ENCODE assay signal across 20 cellular contexts in genomic region chr22:49554741-49555140, GRCh38.
"Had no signal": no experiment of that assay in that cellular context is flagged by ENCODE, and none has a peak within 500 bp of the region (broad histone marks: within the 10 kb centered on the region; RNA-seq: fewer than 3 reads in every experiment).

No MANE protein-coding gene starts in this region.

- H3K27ac ChIP-seq: breast epithelium, SK-N-MC had no signal

- H3K36me3 Mint-ChIP-seq: mesothelial cell of epicardium had no signal

- H3K4me1 Mint-ChIP-seq: activated CD4-positive, alpha-beta T cell treated with anti-CD3 and anti-CD28 coated beads, Interleukin-2, amount 10 ng/mL, durations not matched to agents 24 days and 14 days; activated naive CD4-positive, alpha-beta T cell treated with anti-CD3 and anti-CD28 coated beads, Interleukin-2, amount 10 ng/mL, durations not matched to agents 7 days and 5 days; mesothelial cell of epicardium; nephron progenitor cell had no signal

- H3K9me3 Mint-ChIP-seq: activated CD4-positive, alpha-beta T cell treated with anti-CD3 and anti-CD28 coated beads, Interleukin-2, amount 10 ng/mL, durations not matched to agents 24 days and 14 days had no signal

- FAIRE-seq: astrocyte, urothelium cell line had no signal

- DNase-seq: activated CD4-positive, alpha-beta T cell treated with anti-CD3 and anti-CD28 coated beads, Interleukin-2, amount 10 ng/mL, durations not matched to agents 24 days and 14 days; activated CD4-positive, CD25-positive, alpha-beta regulatory T cell; activated CD8-positive, alpha-beta T cell treated with anti-CD3 and anti-CD28 coated beads for 36 hours; activated naive CD4-positive, alpha-beta T cell treated with anti-CD3 and anti-CD28 coated beads, Interleukin-2, amount 10 ng/mL, durations not matched to agents 7 days and 5 days; activated T-cell treated with anti-CD3 and anti-CD28 coated beads, Interleukin-2, amount 50 U/mL, for 24 hours; effector memory CD8-positive, alpha-beta T cell; immature natural killer cell; left cardiac atrium; nephron progenitor cell; nucleus accumbens; stimulated activated CD4-positive, alpha-beta T cell treated with anti-CD3 and anti-CD28 coated beads, Interleukin-2, amount 100 ng/mL, for 24 hours had no signal

- H3K27me3 Mint-ChIP-seq: activated CD4-positive, alpha-beta T cell treated with anti-CD3 and anti-CD28 coated beads, Interleukin-2, amount 10 ng/mL, durations not matched to agents 24 days and 14 days; activated CD8-positive, alpha-beta T cell treated with anti-CD3 and anti-CD28 coated beads for 36 hours; activated naive CD4-positive, alpha-beta T cell treated with anti-CD3 and anti-CD28 coated beads, Interleukin-2, amount 10 ng/mL, durations not matched to agents 7 days and 5 days; activated T-cell treated with anti-CD3 and anti-CD28 coated beads, Interleukin-2, amount 50 U/mL, for 24 hours; effector memory CD8-positive, alpha-beta T cell; stimulated activated naive CD8-positive, alpha-beta T cell treated with anti-CD3 and anti-CD28 coated beads, Interleukin-15, Interleukin-2, amounts not matched to agents 100 ng/mL and 50 ng/mL, for 24 hours had no signal

- H3K27ac Mint-ChIP-seq: activated CD4-positive, alpha-beta T cell treated with anti-CD3 and anti-CD28 coated beads, Interleukin-2, amount 10 ng/mL, durations not matched to agents 24 days and 14 days; activated CD8-positive, alpha-beta T cell treated with anti-CD3 and anti-CD28 coated beads for 36 hours; activated naive CD4-positive, alpha-beta T cell treated with anti-CD3 and anti-CD28 coated beads, Interleukin-2, amount 10 ng/mL, durations not matched to agents 7 days and 5 days; activated T-cell treated with anti-CD3 and anti-CD28 coated beads, Interleukin-2, amount 50 U/mL, for 24 hours; activated T-helper 2 cell treated with anti-CD3 and anti-CD28 coated beads, Interferon-gamma antibody, Interleukin-2, Interleukin-4, amounts not matched to agents 10 μg/mL and 5 μg/mL and 100 μg/mL, durations not matched to agents 14 hours and 24 hours and 36 hours; effector memory CD8-positive, alpha-beta T cell; mesothelial cell of epicardium; nephron progenitor cell; stimulated activated naive CD8-positive, alpha-beta T cell treated with anti-CD3 and anti-CD28 coated beads, Interleukin-15, Interleukin-2, amounts not matched to agents 100 ng/mL and 50 ng/mL, for 24 hours; T-helper 2 cell treated with Interferon-gamma antibody and Interleukin-4, amounts not matched to agents 5 μg/mL and 100 μg/mL, for 36 hours had no signal

- ATAC-seq: activated CD8-positive, alpha-beta T cell treated with anti-CD3 and anti-CD28 coated beads for 36 hours; effector memory CD8-positive, alpha-beta T cell; left cardiac atrium had no signal

- H3K4me3 Mint-ChIP-seq: activated CD4-positive, alpha-beta T cell treated with anti-CD3 and anti-CD28 coated beads, Interleukin-2, amount 10 ng/mL, durations not matched to agents 24 days and 14 days; activated CD8-positive, alpha-beta T cell treated with anti-CD3 and anti-CD28 coated beads for 36 hours; activated naive CD4-positive, alpha-beta T cell treated with anti-CD3 and anti-CD28 coated beads, Interleukin-2, amount 10 ng/mL, durations not matched to agents 7 days and 5 days; activated T-cell treated with anti-CD3 and anti-CD28 coated beads, Interleukin-2, amount 50 U/mL, for 24 hours; effector memory CD8-positive, alpha-beta T cell; immature natural killer cell; mesothelial cell of epicardium; nephron progenitor cell; stimulated activated naive CD8-positive, alpha-beta T cell treated with anti-CD3 and anti-CD28 coated beads, Interleukin-15, Interleukin-2, amounts not matched to agents 100 ng/mL and 50 ng/mL, for 24 hours; T-helper 2 cell treated with Interferon-gamma antibody and Interleukin-4, amounts not matched to agents 5 μg/mL and 100 μg/mL, for 36 hours had no signal

- H3K4me1 ChIP-seq: breast epithelium had no signal

- H3K4me3 ChIP-seq: breast epithelium, lung, SK-N-MC had no signal

- H3K36me3 ChIP-seq: breast epithelium had no signal
